ENCODE assay signal across 20 cellular contexts in genomic region chr1:41274827-41275519, GRCh38.
DNase-seq lines count a peak whose midpoint lies in the region; FAIRE-seq and TF ChIP-seq lines count a peak whose summit lies in the region.
"Had no signal": no experiment of that assay in that cellular context is flagged by ENCODE, and none has a peak within 500 bp of the region (broad histone marks: within the 10 kb centered on the region; RNA-seq: fewer than 3 reads in every experiment).

No MANE protein-coding gene starts in this region.

- DNase-seq in NCI-H1694 treated with DMSO at 0.1 percent for 48 hours (lab: John Stamatoyannopoulos, UW) (peak; percentile 55), NCI-H1694 (lab: John Stamatoyannopoulos, UW) (no peak), NOMO-1 (lab: John Stamatoyannopoulos, UW; ENCODE audit: unreplicated experiment in 2 of 2) (peak; percentile 87 to 97), fibroblast of mammary gland (ENCODE audit: low read depth) (peak; percentile 14), putamen (ENCODE audit: low spot score) (peak; percentile 27), nephron progenitor cell (no peak), H54 (ENCODE audit: insufficient read length, low spot score) (no peak)
- DNase-seq in effector CD8-positive, alpha-beta T cell (lab: John Stamatoyannopoulos, UW), result no peak
- DNase-seq: 8988T; activated CD4-positive, alpha-beta T cell treated with anti-CD3 and anti-CD28 coated beads, Interleukin-2, amount 50 U/mL, for 1 hour; activated naive CD4-positive, alpha-beta T cell treated with anti-CD3 and anti-CD28 coated beads, Interleukin-2, amount 50 U/mL, for 16 hours; activated T-cell treated with anti-CD3 and anti-CD28 coated beads for 4 hours; CD4-positive, alpha-beta T cell; cortex of kidney; DND-41; NCI-H1930; NCI-H524; retina; stimulated activated naive CD8-positive, alpha-beta T cell treated with anti-CD3 and anti-CD28 coated beads, Interleukin-15, amount 100 ng/mL, for 72 hours had no signal

- H3K36me3 Mint-ChIP-seq in nephron progenitor cell (ENCODE audit: low read depth), result no peaks in the 10 kb centered on the region

- H3K4me1 Mint-ChIP-seq in nephron progenitor cell, result peaks cover 9% of the 10 kb centered on the region
- H3K4me1 Mint-ChIP-seq: stimulated activated naive CD8-positive, alpha-beta T cell treated with anti-CD3 and anti-CD28 coated beads, Interleukin-15, amount 100 ng/mL, for 72 hours had no signal

- no peak for TF ChIP-seq POLR2A in H54 (IDR thresholded peaks at IDR 0.05; ENCODE audit: low read depth, low read length)

- peaks cover 22% of the 10 kb centered on the region for H3K27me3 Mint-ChIP-seq in nephron progenitor cell (ENCODE audit: low read depth, poor library complexity)

- H3K4me3 Mint-ChIP-seq in nephron progenitor cell, result no peak overlapping the region
- H3K4me3 Mint-ChIP-seq: CD4-positive, alpha-beta T cell; stimulated activated naive CD8-positive, alpha-beta T cell treated with anti-CD3 and anti-CD28 coated beads, Interleukin-15, amount 100 ng/mL, for 72 hours had no signal

- no peak overlapping the region for H3K27ac Mint-ChIP-seq in nephron progenitor cell
- H3K27ac Mint-ChIP-seq: CD4-positive, alpha-beta T cell; stimulated activated naive CD8-positive, alpha-beta T cell treated with anti-CD3 and anti-CD28 coated beads, Interleukin-15, amount 100 ng/mL, for 72 hours had no signal

- no peak for FAIRE-seq in H54 (lab: Jason Lieb, UNC)
- FAIRE-seq: TTC549 had no signal

- H3K9me3 Mint-ChIP-seq in nephron progenitor cell, result no peaks in the 10 kb centered on the region
- H3K9me3 Mint-ChIP-seq: CD4-positive, alpha-beta T cell; stimulated activated naive CD8-positive, alpha-beta T cell treated with anti-CD3 and anti-CD28 coated beads, Interleukin-15, amount 100 ng/mL, for 72 hours had no signal

- H3K4me3 ChIP-seq in fibroblast of mammary gland (ENCODE audit: control insufficient read depth, low read depth, low read length), result no peak overlapping the region

- no peak for TF ChIP-seq CTCF in fibroblast of mammary gland (conservative IDR thresholded peaks at IDR 0.05; ENCODE audit: control insufficient read depth, insufficient read depth, low read depth, low read length)
- no peak for TF ChIP-seq CTCF in nephron progenitor cell (IDR thresholded peaks at IDR 0.05)

Comparison
In these comparisons a context has a peak if more than half of its experiments do, and no peak if none do; other contexts are left out.
1. DNase-seq: peak in NCI-H1694 treated with DMSO at 0.1 percent for 48 hours (single experiment), NOMO-1 (2 of 2), fibroblast of mammary gland (single experiment) and putamen (single experiment); none in NCI-H1694 (single experiment), nephron progenitor cell (single experiment), H54 (single experiment) and effector CD8-positive, alpha-beta T cell (single experiment).